In genomic region chr7:28038175-28038855, GRCh38 we compare ENCODE assay signal across 1 cellular context.
TF ChIP-seq lines count a peak whose summit lies in the region.

No MANE protein-coding gene starts in this region.

TF ChIP-seq in SK-N-SH treated with all-trans-retinoic acid at 6 μM for 48 hours, 23 proteins besides CTCF, POLR2A, EP300 and RAD21 (continued from another document):
- TF ChIP-seq POU6F1 (CRISPR knock-in tag; IDR thresholded peaks at IDR 0.05; ENCODE audit: borderline replicate concordance, low read depth) (no peak), PPARA (CRISPR knock-in tag; IDR thresholded peaks at IDR 0.05; ENCODE audit: borderline replicate concordance) (no peak), CSRNP3 (CRISPR knock-in tag; IDR thresholded peaks at IDR 0.05) (no peak), ISL1 (CRISPR knock-in tag; IDR thresholded peaks at IDR 0.05) (no peak), OSR1 (CRISPR knock-in tag; IDR thresholded peaks at IDR 0.05) (no peak), CSDC2 (CRISPR knock-in tag; IDR thresholded peaks at IDR 0.05) (no peak), TCF4 (CRISPR knock-in tag; IDR thresholded peaks at IDR 0.05; ENCODE audit: borderline replicate concordance) (no peak)
